19 cellular contexts compared by ENCODE assay signal in genomic region chr11:26079966-26080365, GRCh38.
"Had no signal": no experiment of that assay in that cellular context is flagged by ENCODE, and none has a peak within 500 bp of the region (broad histone marks: within the 10 kb centered on the region; RNA-seq: fewer than 3 reads in every experiment).

No MANE protein-coding gene starts in this region.

- H3K36me3 ChIP-seq: brain microvascular endothelial cell, stomach, thoracic aorta, upper lobe of right lung had no signal

- H3K4me1 ChIP-seq: psoas muscle, stomach, upper lobe of right lung had no signal

- H3K4me3 ChIP-seq: lung, psoas muscle, stomach, thoracic aorta, upper lobe of right lung had no signal

- H3K27me3 ChIP-seq: brain microvascular endothelial cell, stomach, upper lobe of right lung had no signal

- DNase-seq: activated CD4-positive, alpha-beta T cell treated with anti-CD3 and anti-CD28 coated beads, Interleukin-2, amount 10 ng/mL, durations not matched to agents 24 days and 14 days; activated CD4-positive, CD25-positive, alpha-beta regulatory T cell; activated CD8-positive, alpha-beta memory T cell treated with anti-CD3 and anti-CD28 coated beads, Interleukin-2, amount 50 U/mL, for 48 hours; activated gamma-delta T cell; activated T-cell treated with anti-CD3 and anti-CD28 coated beads, Interleukin-2, amount 50 U/mL, for 72 hours; amniotic stem cell; brain microvascular endothelial cell; effector CD8-positive, alpha-beta T cell; head of caudate nucleus; immature natural killer cell; left colon; midbrain; psoas muscle; stimulated activated CD4-positive, alpha-beta T cell treated with anti-CD3 and anti-CD28 coated beads, Interleukin-2, amount 100 ng/mL, for 24 hours; stomach; upper lobe of right lung had no signal

- ATAC-seq: activated T-cell treated with anti-CD3 and anti-CD28 coated beads, Interleukin-2, amount 50 U/mL, for 72 hours; left colon; psoas muscle; upper lobe of right lung had no signal

- H3K9me3 ChIP-seq: psoas muscle, stomach, thoracic aorta, upper lobe of right lung had no signal

- H3K27ac ChIP-seq: brain microvascular endothelial cell, psoas muscle, stomach, thoracic aorta, upper lobe of right lung had no signal

- FAIRE-seq: frontal cortex had no signal
